ENCODE assay signal across 1 cellular context in the genomic region with DNA sequence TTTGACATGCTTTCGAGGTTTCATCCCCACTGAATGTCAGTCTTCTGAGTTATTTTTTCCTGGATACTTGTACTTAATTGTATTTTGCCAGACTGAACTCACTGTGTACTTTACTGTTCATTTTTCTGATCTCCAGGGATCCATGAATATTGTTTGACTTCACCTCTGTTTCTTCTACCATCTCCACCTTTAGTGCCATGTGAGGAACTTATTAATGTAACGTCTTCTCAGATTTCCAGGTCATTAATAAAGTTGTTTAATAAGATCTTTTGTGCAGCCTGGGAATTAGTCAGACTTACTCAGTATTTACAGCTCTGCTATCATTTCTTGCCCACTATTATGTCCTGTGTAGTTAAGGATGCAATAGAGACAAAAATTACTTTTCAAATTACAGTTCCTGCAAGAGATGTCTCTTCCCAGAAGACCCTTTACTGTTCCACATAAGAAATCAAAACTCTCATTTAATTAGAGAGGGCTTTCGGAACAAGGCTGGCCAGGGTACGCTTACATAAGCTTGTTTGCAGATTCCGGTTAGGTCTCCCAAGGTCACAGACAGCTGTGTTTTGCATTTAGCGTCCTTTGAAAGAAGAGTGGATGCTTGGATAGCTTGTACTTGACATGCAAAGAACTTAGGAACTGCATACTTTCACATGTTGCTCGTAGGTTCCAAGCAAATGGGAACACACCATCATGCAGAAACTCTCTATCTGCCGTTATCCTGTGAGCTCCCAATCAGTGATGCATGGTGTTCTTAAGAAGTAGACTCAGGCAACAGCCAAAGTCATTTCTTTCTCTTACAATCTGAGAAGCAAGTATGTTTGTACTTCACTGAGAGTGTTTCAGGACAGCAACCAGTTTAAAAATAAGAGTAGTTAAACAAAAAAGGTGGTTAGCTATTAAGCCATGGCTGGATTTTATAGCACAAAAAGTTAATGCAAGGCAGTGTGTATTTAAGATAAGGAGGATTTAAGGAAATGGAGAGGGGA.
A peak's percentile ranks its signal among the peaks of the same experiment; 100 is the strongest.
TF ChIP-seq lines count a peak whose summit lies in the region.

No MANE protein-coding gene starts in this region.

TF ChIP-seq in HepG2, 621 proteins besides CTCF, POLR2A, EP300 and RAD21 (continued from another document and continues in another):
- TF ChIP-seq, protein P1, sequence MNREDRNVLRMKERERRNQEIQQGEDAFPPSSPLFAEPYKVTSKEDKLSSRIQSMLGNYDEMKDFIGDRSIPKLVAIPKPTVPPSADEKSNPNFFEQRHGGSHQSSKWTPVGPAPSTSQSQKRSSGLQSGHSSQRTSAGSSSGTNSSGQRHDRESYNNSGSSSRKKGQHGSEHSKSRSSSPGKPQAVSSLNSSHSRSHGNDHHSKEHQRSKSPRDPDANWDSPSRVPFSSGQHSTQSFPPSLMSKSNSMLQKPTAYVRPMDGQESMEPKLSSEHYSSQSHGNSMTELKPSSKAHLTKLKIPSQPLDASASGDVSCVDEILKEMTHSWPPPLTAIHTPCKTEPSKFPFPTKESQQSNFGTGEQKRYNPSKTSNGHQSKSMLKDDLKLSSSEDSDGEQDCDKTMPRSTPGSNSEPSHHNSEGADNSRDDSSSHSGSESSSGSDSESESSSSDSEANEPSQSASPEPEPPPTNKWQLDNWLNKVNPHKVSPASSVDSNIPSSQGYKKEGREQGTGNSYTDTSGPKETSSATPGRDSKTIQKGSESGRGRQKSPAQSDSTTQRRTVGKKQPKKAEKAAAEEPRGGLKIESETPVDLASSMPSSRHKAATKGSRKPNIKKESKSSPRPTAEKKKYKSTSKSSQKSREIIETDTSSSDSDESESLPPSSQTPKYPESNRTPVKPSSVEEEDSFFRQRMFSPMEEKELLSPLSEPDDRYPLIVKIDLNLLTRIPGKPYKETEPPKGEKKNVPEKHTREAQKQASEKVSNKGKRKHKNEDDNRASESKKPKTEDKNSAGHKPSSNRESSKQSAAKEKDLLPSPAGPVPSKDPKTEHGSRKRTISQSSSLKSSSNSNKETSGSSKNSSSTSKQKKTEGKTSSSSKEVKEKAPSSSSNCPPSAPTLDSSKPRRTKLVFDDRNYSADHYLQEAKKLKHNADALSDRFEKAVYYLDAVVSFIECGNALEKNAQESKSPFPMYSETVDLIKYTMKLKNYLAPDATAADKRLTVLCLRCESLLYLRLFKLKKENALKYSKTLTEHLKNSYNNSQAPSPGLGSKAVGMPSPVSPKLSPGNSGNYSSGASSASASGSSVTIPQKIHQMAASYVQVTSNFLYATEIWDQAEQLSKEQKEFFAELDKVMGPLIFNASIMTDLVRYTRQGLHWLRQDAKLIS (CRISPR knock-in tag; IDR thresholded peaks at IDR 0.05): peak; percentile 92
- TF ChIP-seq NFIB (CRISPR knock-in tag; IDR thresholded peaks at IDR 0.05; ENCODE audit: borderline replicate concordance): no peak
- TF ChIP-seq POGZ (CRISPR knock-in tag; IDR thresholded peaks at IDR 0.05): peak; percentile 79
- TF ChIP-seq TOPORS (CRISPR knock-in tag; IDR thresholded peaks at IDR 0.05): 0 out of 2 replicates have a peak, but pooled peaks have one; percentile 27
- no peak for TF ChIP-seq FOXP1 (IDR thresholded peaks at IDR 0.05)
- TF ChIP-seq FOXP1 (CRISPR knock-in tag; IDR thresholded peaks at IDR 0.05): peak; percentile 85
- TF ChIP-seq FOXA1 (IDR thresholded peaks at IDR 0.05): no peak
- TF ChIP-seq FOXA1 (CRISPR knock-in tag; IDR thresholded peaks at IDR 0.05): peak; percentile 80
- TF ChIP-seq, protein P2, sequence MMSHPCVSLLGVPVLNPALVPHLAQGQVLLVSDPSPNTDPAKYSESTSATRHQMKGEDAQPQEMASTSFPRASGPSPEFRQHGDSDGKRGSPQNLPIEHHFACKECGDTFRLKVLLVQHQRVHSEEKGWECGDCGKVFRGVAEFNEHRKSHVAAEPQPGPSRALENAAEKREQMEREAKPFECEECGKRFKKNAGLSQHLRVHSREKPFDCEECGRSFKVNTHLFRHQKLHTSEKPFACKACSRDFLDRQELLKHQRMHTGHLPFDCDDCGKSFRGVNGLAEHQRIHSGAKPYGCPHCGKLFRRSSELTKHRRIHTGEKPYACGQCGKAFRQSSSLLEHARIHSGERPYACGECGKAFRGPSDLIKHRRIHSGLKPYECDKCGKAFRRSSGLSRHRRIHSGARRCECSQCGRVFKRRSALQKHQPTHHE (CRISPR knock-in tag; IDR thresholded peaks at IDR 0.05; ENCODE audit: borderline replicate concordance): peak; percentile 82; the same call in 1 of the 2 replicates
- peak; percentile 89 for TF ChIP-seq MEIS2 (CRISPR knock-in tag; IDR thresholded peaks at IDR 0.05)
- no peak for TF ChIP-seq CEBPB (IDR thresholded peaks at IDR 0.05; ENCODE audit: borderline replicate concordance, low read depth, low read length)
- TF ChIP-seq, protein P3, sequence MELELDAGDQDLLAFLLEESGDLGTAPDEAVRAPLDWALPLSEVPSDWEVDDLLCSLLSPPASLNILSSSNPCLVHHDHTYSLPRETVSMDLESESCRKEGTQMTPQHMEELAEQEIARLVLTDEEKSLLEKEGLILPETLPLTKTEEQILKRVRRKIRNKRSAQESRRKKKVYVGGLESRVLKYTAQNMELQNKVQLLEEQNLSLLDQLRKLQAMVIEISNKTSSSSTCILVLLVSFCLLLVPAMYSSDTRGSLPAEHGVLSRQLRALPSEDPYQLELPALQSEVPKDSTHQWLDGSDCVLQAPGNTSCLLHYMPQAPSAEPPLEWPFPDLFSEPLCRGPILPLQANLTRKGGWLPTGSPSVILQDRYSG (CRISPR knock-in tag; IDR thresholded peaks at IDR 0.05): 0 out of 2 replicates have a peak, but pooled peaks have one; percentile 67
- TF ChIP-seq, protein P4, sequence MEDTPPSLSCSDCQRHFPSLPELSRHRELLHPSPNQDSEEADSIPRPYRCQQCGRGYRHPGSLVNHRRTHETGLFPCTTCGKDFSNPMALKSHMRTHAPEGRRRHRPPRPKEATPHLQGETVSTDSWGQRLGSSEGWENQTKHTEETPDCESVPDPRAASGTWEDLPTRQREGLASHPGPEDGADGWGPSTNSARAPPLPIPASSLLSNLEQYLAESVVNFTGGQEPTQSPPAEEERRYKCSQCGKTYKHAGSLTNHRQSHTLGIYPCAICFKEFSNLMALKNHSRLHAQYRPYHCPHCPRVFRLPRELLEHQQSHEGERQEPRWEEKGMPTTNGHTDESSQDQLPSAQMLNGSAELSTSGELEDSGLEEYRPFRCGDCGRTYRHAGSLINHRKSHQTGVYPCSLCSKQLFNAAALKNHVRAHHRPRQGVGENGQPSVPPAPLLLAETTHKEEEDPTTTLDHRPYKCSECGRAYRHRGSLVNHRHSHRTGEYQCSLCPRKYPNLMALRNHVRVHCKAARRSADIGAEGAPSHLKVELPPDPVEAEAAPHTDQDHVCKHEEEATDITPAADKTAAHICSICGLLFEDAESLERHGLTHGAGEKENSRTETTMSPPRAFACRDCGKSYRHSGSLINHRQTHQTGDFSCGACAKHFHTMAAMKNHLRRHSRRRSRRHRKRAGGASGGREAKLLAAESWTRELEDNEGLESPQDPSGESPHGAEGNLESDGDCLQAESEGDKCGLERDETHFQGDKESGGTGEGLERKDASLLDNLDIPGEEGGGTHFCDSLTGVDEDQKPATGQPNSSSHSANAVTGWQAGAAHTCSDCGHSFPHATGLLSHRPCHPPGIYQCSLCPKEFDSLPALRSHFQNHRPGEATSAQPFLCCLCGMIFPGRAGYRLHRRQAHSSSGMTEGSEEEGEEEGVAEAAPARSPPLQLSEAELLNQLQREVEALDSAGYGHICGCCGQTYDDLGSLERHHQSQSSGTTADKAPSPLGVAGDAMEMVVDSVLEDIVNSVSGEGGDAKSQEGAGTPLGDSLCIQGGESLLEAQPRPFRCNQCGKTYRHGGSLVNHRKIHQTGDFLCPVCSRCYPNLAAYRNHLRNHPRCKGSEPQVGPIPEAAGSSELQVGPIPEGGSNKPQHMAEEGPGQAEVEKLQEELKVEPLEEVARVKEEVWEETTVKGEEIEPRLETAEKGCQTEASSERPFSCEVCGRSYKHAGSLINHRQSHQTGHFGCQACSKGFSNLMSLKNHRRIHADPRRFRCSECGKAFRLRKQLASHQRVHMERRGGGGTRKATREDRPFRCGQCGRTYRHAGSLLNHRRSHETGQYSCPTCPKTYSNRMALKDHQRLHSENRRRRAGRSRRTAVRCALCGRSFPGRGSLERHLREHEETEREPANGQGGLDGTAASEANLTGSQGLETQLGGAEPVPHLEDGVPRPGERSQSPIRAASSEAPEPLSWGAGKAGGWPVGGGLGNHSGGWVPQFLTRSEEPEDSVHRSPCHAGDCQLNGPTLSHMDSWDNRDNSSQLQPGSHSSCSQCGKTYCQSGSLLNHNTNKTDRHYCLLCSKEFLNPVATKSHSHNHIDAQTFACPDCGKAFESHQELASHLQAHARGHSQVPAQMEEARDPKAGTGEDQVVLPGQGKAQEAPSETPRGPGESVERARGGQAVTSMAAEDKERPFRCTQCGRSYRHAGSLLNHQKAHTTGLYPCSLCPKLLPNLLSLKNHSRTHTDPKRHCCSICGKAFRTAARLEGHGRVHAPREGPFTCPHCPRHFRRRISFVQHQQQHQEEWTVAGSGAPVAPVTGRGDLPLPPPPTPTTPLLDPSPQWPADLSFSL (CRISPR knock-in tag; IDR thresholded peaks at IDR 0.05): no peak
- TF ChIP-seq FOXK1 (CRISPR knock-in tag; IDR thresholded peaks at IDR 0.05; ENCODE audit: borderline replicate concordance, low read depth): peak; percentile 88; the same call in 1 of the 2 replicates
- TF ChIP-seq, protein P5, sequence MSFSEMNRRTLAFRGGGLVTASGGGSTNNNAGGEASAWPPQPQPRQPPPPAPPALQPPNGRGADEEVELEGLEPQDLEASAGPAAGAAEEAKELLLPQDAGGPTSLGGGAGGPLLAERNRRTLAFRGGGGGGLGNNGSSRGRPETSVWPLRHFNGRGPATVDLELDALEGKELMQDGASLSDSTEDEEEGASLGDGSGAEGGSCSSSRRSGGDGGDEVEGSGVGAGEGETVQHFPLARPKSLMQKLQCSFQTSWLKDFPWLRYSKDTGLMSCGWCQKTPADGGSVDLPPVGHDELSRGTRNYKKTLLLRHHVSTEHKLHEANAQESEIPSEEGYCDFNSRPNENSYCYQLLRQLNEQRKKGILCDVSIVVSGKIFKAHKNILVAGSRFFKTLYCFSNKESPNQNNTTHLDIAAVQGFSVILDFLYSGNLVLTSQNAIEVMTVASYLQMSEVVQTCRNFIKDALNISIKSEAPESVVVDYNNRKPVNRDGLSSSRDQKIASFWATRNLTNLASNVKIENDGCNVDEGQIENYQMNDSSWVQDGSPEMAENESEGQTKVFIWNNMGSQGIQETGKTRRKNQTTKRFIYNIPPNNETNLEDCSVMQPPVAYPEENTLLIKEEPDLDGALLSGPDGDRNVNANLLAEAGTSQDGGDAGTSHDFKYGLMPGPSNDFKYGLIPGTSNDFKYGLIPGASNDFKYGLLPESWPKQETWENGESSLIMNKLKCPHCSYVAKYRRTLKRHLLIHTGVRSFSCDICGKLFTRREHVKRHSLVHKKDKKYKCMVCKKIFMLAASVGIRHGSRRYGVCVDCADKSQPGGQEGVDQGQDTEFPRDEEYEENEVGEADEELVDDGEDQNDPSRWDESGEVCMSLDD (CRISPR knock-in tag; IDR thresholded peaks at IDR 0.05; ENCODE audit: borderline replicate concordance): no peak
- no peak for TF ChIP-seq AHR (CRISPR knock-in tag; IDR thresholded peaks at IDR 0.05)
- 0 out of 2 replicates have a peak, but pooled peaks have one; percentile 40 for TF ChIP-seq HOXD1 (CRISPR knock-in tag; IDR thresholded peaks at IDR 0.05)
- TF ChIP-seq GABPB1 (CRISPR knock-in tag; IDR thresholded peaks at IDR 0.05): peak; percentile 39; the same call in 1 of the 2 replicates
- TF ChIP-seq HOXA5 (CRISPR knock-in tag; IDR thresholded peaks at IDR 0.05): 0 out of 2 replicates have a peak, but pooled peaks have one; percentile 39
- peak; percentile 79 for TF ChIP-seq PITX1 (CRISPR knock-in tag; IDR thresholded peaks at IDR 0.05)
- TF ChIP-seq SPEN (CRISPR knock-in tag; IDR thresholded peaks at IDR 0.05; ENCODE audit: low read depth): peak; percentile 22; the same call in 1 of the 2 replicates
- TF ChIP-seq, protein P6, sequence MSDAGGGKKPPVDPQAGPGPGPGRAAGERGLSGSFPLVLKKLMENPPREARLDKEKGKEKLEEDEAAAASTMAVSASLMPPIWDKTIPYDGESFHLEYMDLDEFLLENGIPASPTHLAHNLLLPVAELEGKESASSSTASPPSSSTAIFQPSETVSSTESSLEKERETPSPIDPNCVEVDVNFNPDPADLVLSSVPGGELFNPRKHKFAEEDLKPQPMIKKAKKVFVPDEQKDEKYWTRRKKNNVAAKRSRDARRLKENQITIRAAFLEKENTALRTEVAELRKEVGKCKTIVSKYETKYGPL (CRISPR knock-in tag; IDR thresholded peaks at IDR 0.05): peak; percentile 95
- peak in 1 of 2 experiments; percentile 49; a peak in 2 of 4 replicates for TF ChIP-seq KLF16 (CRISPR knock-in tag; IDR thresholded peaks at IDR 0.05)
- TF ChIP-seq HNF4A (CRISPR knock-in tag; IDR thresholded peaks at IDR 0.05): peak; percentile 85
- TF ChIP-seq, protein P7, sequence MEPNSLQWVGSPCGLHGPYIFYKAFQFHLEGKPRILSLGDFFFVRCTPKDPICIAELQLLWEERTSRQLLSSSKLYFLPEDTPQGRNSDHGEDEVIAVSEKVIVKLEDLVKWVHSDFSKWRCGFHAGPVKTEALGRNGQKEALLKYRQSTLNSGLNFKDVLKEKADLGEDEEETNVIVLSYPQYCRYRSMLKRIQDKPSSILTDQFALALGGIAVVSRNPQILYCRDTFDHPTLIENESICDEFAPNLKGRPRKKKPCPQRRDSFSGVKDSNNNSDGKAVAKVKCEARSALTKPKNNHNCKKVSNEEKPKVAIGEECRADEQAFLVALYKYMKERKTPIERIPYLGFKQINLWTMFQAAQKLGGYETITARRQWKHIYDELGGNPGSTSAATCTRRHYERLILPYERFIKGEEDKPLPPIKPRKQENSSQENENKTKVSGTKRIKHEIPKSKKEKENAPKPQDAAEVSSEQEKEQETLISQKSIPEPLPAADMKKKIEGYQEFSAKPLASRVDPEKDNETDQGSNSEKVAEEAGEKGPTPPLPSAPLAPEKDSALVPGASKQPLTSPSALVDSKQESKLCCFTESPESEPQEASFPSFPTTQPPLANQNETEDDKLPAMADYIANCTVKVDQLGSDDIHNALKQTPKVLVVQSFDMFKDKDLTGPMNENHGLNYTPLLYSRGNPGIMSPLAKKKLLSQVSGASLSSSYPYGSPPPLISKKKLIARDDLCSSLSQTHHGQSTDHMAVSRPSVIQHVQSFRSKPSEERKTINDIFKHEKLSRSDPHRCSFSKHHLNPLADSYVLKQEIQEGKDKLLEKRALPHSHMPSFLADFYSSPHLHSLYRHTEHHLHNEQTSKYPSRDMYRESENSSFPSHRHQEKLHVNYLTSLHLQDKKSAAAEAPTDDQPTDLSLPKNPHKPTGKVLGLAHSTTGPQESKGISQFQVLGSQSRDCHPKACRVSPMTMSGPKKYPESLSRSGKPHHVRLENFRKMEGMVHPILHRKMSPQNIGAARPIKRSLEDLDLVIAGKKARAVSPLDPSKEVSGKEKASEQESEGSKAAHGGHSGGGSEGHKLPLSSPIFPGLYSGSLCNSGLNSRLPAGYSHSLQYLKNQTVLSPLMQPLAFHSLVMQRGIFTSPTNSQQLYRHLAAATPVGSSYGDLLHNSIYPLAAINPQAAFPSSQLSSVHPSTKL (CRISPR knock-in tag; IDR thresholded peaks at IDR 0.05): peak; percentile 97
- TF ChIP-seq RFX5 (IDR thresholded peaks at IDR 0.05; ENCODE audit: low read depth, low read length): no peak
- TF ChIP-seq SATB2 (CRISPR knock-in tag; IDR thresholded peaks at IDR 0.05): 0 out of 2 replicates have a peak, but pooled peaks have one; percentile 26
- no peak for TF ChIP-seq ZBTB38 (CRISPR knock-in tag; IDR thresholded peaks at IDR 0.05)
- TF ChIP-seq, protein P8, sequence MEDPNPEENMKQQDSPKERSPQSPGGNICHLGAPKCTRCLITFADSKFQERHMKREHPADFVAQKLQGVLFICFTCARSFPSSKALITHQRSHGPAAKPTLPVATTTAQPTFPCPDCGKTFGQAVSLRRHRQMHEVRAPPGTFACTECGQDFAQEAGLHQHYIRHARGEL (CRISPR knock-in tag; IDR thresholded peaks at IDR 0.05): no peak
- TF ChIP-seq, protein P9, sequence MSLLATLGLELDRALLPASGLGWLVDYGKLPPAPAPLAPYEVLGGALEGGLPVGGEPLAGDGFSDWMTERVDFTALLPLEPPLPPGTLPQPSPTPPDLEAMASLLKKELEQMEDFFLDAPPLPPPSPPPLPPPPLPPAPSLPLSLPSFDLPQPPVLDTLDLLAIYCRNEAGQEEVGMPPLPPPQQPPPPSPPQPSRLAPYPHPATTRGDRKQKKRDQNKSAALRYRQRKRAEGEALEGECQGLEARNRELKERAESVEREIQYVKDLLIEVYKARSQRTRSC (CRISPR knock-in tag; IDR thresholded peaks at IDR 0.05; ENCODE audit: low read depth): no peak
